Comparison of ENCODE assay signal across 8 cellular contexts in the genomic region with DNA sequence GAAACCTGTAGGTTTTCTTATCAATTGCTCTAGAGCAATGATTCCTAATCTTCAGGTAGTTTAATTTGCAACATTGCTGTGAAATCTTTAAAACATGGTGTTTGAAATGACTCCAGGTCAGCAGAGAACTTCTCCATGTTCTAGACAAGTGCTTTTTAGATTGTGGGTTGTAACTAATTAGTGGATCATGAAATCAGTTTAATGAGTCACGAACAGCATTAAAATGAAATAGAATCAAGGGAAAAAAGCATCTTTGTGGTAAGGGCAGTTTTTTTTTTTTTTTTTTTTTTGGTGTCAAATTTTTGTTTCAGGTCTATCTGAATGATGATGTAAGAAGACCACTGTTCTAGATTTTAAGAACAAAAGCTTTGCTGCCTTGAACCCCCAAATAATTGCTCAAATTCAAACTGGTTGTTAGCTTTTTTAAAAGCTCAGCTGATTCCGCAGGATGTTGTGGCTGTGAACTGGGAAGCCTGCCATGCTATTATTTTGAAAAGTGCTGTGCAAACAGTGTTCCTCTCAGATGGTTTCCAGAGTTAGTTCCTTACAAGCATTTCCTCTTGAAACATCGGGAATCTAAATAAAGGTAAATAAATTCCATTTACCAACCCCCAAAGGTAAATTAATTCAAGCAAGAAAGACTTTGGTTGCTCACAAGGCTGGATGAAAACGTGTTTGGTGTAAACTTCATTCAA. TPM values are rescaled to one million over a fixed set of nuclear protein-coding genes. Genes with fewer than 3 reads are reported as not detected.
DNase-seq lines count a peak whose midpoint lies in the region; FAIRE-seq and TF ChIP-seq lines count a peak whose summit lies in the region.

No MANE protein-coding gene starts in this region.

- H3K27me3 ChIP-seq in PC-9 (ENCODE audit: insufficient read depth, low read depth): no peaks in the 10 kb centered on the region

- no peak for TF ChIP-seq CTCF in PC-9 (conservative IDR thresholded peaks at IDR 0.05)
- TF ChIP-seq CTCF in foreskin fibroblast (IDR thresholded peaks at IDR 0.05; ENCODE audit: low read depth, low read length): no peak

- H3K4me3 ChIP-seq in PC-9 (peak overlapping the region; percentile 32; the same call in 1 of the 2 replicates), foreskin fibroblast (ENCODE audit: low read depth in 1 of 2, low read length in 2 of 2) (peak overlapping the region in 1 of 2 donors; percentile 7)

- H3K9me3 ChIP-seq in PC-9 (ENCODE audit: insufficient read depth, low read depth): no peaks in the 10 kb centered on the region

- no peaks in the 10 kb centered on the region for H3K79me2 ChIP-seq in PC-9 (ENCODE audit: low read depth)

- no peak for TF ChIP-seq POLR2A in H54 (IDR thresholded peaks at IDR 0.05; ENCODE audit: low read depth, low read length)

- DNase-seq in H4 (ENCODE audit: low spot score) (peak; percentile 80), PC-9 (peak in 1 of 2 experiments; percentile 8), foreskin fibroblast (peak; percentile 45 to 78), pulmonary artery endothelial cell (ENCODE audit: low read depth, low spot score) (peak; percentile 35), NAMALWA (ENCODE audit: low spot score) (no peak), H54 (ENCODE audit: insufficient read length, low spot score) (no peak), cortex of kidney (lab: John Stamatoyannopoulos, UW) (no peak), HEK293T (ENCODE audit: extremely low spot score) (no peak)

- H3K4me1 ChIP-seq in PC-9 (replicated peaks; ENCODE audit: insufficient read depth): peaks cover 37% of the 10 kb centered on the region

- intact Hi-C loops in PC-9 (cut with micrococcal nuclease; ENCODE audit: unreplicated experiment): loop anchor here (5.0 kb wide), 1 partner anchor 73 kb away; no protein-coding TSS in a partner anchor

- H2AFZ ChIP-seq in PC-9: no peak overlapping the region

- H3K36me3 ChIP-seq in PC-9 (ENCODE audit: low read depth): no peaks in the 10 kb centered on the region

- BruUV-seq in PC-9 (replicated peaks; lab: Mats Ljungman, UMichigan): no TSS peak

- peak overlapping the region; percentile 73 for H3K4me2 ChIP-seq in PC-9

- POLR2A ChIA-PET in PC-9 (lab: Charles Lee; ENCODE audit: unreplicated experiment) (no interaction called here), HEK293T (lab: Yijun Ruan, JAX) (no interaction called here)

- H3K27ac ChIP-seq in PC-9: peak overlapping the region; percentile 91

- H4K20me1 ChIP-seq in PC-9 (ENCODE audit: insufficient read depth): no peaks in the 10 kb centered on the region

- no peak for FAIRE-seq in H54 (lab: Jason Lieb, UNC)

- CTCF ChIA-PET in PC-9 (lab: Charles Lee): interaction anchor here (0.6 to 1.3 kb wide), 4 partner anchors 35 to 211 kb away, joined by 3 to 15 read pairs (median 4); no protein-coding TSS in a partner anchor
- CTCF ChIA-PET in HEK293T (lab: Yijun Ruan, JAX): no interaction called here

- H3F3A ChIP-seq in PC-9 (ENCODE audit: insufficient read depth, low read depth): peaks cover 14% of the 10 kb centered on the region; the same call in 1 of the 2 replicates

- no peaks in the 10 kb centered on the region for H3K9me2 ChIP-seq in PC-9 (ENCODE audit: insufficient read depth)

TF ChIP-seq in HEK293T, 16 proteins besides CTCF, POLR2A, EP300 and RAD21:
- no peak for TF ChIP-seq ELF4 (IDR thresholded peaks at IDR 0.05)
- no peak for TF ChIP-seq ARNT (IDR thresholded peaks at IDR 0.05)
- no peak for TF ChIP-seq TARDBP (IDR thresholded peaks at IDR 0.05)
- TF ChIP-seq CTBP1 (IDR thresholded peaks at IDR 0.05; ENCODE audit: borderline replicate concordance): no peak
- TF ChIP-seq NFRKB (IDR thresholded peaks at IDR 0.05): no peak
- no peak for TF ChIP-seq L3MBTL2 (conservative IDR thresholded peaks at IDR 0.05)
- TF ChIP-seq BHLHE40 (IDR thresholded peaks at IDR 0.05; ENCODE audit: borderline replicate concordance): no peak
- TF ChIP-seq SUZ12 (IDR thresholded peaks at IDR 0.05): no peak
- TF ChIP-seq, protein P1, sequence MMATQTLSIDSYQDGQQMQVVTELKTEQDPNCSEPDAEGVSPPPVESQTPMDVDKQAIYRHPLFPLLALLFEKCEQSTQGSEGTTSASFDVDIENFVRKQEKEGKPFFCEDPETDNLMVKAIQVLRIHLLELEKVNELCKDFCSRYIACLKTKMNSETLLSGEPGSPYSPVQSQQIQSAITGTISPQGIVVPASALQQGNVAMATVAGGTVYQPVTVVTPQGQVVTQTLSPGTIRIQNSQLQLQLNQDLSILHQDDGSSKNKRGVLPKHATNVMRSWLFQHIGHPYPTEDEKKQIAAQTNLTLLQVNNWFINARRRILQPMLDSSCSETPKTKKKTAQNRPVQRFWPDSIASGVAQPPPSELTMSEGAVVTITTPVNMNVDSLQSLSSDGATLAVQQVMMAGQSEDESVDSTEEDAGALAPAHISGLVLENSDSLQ (IDR thresholded peaks at IDR 0.05): no peak
- no peak for TF ChIP-seq FOXA1 (IDR thresholded peaks at IDR 0.05)
- TF ChIP-seq SP1 (IDR thresholded peaks at IDR 0.05): no peak
- TF ChIP-seq FOXK2 (IDR thresholded peaks at IDR 0.05): no peak
- no peak for TF ChIP-seq FOXM1 (IDR thresholded peaks at IDR 0.05; ENCODE audit: borderline replicate concordance)
- no peak for TF ChIP-seq HDGF (IDR thresholded peaks at IDR 0.05; ENCODE audit: borderline replicate concordance)
- no peak for TF ChIP-seq LEF1 (IDR thresholded peaks at IDR 0.05; ENCODE audit: borderline replicate concordance)

RNA-seq across cellular contexts. Expression of a gene that starts 13.1 kb away (rescaled TPM):
- 0.45 and 1.0 TPM in 2 replicates for total RNA-seq in H4 (2014; rRNA removed; shearing (Covaris generic))
- total RNA-seq in PC-9 (2021): 2.4 and 4.8 TPM in 2 replicates
- total RNA-seq in pulmonary artery endothelial cell: 5.9 and 13.2 TPM in 2 replicates

Comparison
In these comparisons a context has a peak if more than half of its experiments do, and no peak if none do; other contexts are left out.
1. DNase-seq: peak in H4 (single experiment), foreskin fibroblast (2 of 2) and pulmonary artery endothelial cell (single experiment); none in NAMALWA (single experiment), H54 (single experiment), cortex of kidney (single experiment) and HEK293T (single experiment).